In the genomic region with DNA sequence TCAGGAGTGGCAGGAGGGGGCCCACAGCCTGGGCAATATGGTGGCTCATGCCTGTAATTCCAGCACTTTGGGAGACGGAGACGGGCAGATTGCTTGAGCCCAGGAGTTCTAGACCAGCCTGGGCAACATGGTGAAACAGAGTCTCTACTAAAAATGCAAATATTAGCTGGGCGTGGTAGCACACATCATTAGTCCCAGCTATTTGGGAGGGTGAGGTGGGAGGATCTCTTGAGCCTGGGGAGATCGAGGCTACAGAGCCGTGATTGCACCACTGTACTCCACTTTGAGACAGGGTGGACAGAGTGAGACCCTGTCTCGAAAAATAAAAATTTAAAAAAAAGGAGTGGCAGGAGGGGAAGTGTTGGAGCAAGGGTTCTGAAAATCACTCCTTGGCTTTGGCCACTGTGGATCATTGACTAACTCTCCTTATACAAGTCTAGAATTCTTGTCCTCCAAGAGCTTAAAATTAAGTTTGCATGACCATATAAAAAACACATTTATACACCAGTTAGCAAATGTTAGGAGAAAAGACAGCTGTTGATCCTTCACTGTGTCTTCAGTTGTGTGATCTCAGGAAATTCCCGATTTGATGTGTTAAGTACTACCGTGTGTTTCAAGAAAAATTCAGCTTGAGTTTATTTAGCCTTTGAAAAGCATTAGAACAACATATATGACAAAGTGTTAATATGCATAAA, we compare ENCODE assay signal across 1 cellular context.
A peak's percentile ranks its signal among the peaks of the same experiment; 100 is the strongest.
TF ChIP-seq lines count a peak whose summit lies in the region.

No MANE protein-coding gene starts in this region.

TF ChIP-seq in HepG2, 621 proteins besides CTCF, POLR2A, EP300 and RAD21:
- TF ChIP-seq ZBTB38 (CRISPR knock-in tag; IDR thresholded peaks at IDR 0.05) (peak; percentile 80; the same call in 1 of the 2 replicates), ERF (CRISPR knock-in tag; IDR thresholded peaks at IDR 0.05) (no peak)
